In the genomic region with DNA sequence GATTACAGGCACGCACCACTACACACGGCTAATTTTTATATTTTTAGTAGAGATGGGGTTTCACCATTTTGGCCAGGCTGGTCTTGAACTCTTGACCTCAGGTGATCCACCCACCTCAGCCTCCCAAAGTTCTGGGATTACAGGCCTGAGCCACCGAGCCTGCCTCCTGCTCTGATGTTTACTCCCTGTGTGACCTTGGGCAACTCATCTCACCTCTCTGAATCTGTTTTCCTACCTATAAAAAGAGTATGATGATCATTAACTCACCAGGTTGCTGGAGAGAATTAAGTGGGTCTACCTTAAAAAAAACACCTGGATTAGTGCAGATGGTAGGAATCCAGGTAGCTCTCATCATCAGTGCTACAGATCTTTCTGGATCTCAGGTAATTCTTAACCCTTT, we compare ENCODE assay signal across 1 cellular context.
TF ChIP-seq lines count a peak whose summit lies in the region.

No MANE protein-coding gene starts in this region.

TF ChIP-seq in HepG2, 621 proteins besides CTCF, POLR2A, EP300 and RAD21:
- TF ChIP-seq MED1 (CRISPR knock-in tag; IDR thresholded peaks at IDR 0.05) (peak; percentile 17; the same call in 1 of the 2 replicates), ZNF768 (CRISPR knock-in tag; IDR thresholded peaks at IDR 0.05) (peak; percentile 81; the same call in 1 of the 2 replicates), RARA (CRISPR knock-in tag; IDR thresholded peaks at IDR 0.05) (peak; percentile 32; the same call in 1 of the 2 replicates), HDAC2 (CRISPR knock-in tag; IDR thresholded peaks at IDR 0.05) (0 out of 2 replicates have a peak, but pooled peaks have one; percentile 13)
- TF ChIP-seq, protein P1, sequence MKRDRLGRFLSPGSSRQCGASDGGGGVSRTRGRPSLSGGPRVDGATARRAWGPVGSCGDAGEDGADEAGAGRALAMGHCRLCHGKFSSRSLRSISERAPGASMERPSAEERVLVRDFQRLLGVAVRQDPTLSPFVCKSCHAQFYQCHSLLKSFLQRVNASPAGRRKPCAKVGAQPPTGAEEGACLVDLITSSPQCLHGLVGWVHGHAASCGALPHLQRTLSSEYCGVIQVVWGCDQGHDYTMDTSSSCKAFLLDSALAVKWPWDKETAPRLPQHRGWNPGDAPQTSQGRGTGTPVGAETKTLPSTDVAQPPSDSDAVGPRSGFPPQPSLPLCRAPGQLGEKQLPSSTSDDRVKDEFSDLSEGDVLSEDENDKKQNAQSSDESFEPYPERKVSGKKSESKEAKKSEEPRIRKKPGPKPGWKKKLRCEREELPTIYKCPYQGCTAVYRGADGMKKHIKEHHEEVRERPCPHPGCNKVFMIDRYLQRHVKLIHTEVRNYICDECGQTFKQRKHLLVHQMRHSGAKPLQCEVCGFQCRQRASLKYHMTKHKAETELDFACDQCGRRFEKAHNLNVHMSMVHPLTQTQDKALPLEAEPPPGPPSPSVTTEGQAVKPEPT (CRISPR knock-in tag; IDR thresholded peaks at IDR 0.05; ENCODE audit: low read depth) = peak; percentile 90; the same call in 1 of the 2 replicates
- TF ChIP-seq, protein P2, sequence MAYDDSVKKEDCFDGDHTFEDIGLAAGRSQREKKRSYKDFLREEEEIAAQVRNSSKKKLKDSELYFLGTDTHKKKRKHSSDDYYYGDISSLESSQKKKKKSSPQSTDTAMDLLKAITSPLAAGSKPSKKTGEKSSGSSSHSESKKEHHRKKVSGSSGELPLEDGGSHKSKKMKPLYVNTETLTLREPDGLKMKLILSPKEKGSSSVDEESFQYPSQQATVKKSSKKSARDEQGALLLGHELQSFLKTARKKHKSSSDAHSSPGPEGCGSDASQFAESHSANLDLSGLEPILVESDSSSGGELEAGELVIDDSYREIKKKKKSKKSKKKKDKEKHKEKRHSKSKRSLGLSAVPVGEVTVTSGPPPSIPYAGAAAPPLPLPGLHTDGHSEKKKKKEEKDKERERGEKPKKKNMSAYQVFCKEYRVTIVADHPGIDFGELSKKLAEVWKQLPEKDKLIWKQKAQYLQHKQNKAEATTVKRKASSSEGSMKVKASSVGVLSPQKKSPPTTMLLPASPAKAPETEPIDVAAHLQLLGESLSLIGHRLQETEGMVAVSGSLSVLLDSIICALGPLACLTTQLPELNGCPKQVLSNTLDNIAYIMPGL (CRISPR knock-in tag; IDR thresholded peaks at IDR 0.05; ENCODE audit: borderline replicate concordance in 1 of 2, low read depth in 1 of 2) = 0 out of 4 replicates have a peak, but pooled peaks of 1 of the 2 experiments have one; percentile 15
